8 cellular contexts compared by ENCODE assay signal in the genomic region with DNA sequence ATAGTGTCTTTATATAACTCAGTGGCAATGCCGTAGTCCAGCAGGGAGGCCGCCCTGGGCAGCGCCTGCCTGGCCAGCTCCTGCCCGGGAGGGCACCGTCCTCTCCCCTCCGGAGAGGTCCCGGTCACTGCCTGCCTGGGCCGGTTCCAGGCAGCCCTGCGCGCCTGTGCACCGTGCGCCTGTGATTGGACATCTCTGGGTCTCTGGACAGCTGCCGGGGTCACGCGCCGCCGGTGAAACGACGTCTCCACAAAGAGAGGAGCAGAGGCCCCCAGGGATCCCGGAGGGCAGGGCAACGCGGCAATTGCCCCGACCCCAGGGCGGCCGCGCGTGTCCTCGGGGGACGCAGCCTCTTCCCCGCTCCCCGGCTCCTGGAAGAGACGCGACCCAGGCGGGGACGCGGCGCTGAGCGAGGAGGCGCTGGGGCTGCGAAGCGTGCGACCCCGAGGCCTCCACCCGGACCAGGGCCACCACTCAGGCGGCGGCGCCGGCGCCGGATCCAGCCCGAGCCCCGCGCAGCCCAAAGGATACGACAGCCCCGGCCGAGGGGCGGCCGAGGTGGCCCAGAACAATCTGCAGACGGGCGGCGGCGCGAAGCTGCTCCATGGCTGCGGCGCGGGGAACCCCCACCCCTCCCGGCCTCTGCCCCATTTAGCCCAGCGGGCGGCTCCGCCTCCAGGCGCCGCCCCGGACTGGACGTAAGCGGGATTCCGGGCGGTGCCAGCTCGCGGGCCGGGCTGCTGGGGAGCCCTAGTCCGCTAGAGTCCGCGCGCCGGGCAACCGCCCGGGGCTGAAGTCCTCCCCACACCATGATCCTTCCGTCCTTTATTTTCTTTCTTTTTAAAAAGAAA. TPM values are rescaled to one million over a fixed set of nuclear protein-coding genes. Genes with fewer than 3 reads are reported as not detected.
A peak's percentile ranks its signal among the peaks of the same experiment; 100 is the strongest.
DNase-seq lines count a peak whose midpoint lies in the region; ATAC-seq, FAIRE-seq and TF ChIP-seq lines count a peak whose summit lies in the region.

A gene (minus strand): TSS at position 628 of the 851 bp plus-strand sequence. CDS start 22 bp downstream, at position 606.

- peak within 1 kb of the TSS; percentile 92 to 99 (median 97) for H3K27ac Mint-ChIP-seq in naive thymus-derived CD4-positive, alpha-beta T cell
- H3K27ac Mint-ChIP-seq in stimulated activated effector memory CD8-positive, alpha-beta T cell treated with anti-CD3 and anti-CD28 coated beads, Interleukin-12 subunit alpha, Interleukin-12 subunit beta, amount 100 ng/mL, for 72 hours: peak within 1 kb of the TSS; percentile 83

- H3K9me3 ChIP-seq in Peyer's patch: no peaks in the 10 kb centered on the region
- H3K9me3 ChIP-seq in naive thymus-derived CD4-positive, alpha-beta T cell (ENCODE audit: control insufficient read depth in 2 of 3, low read length in 3 of 3): no peaks in the 10 kb centered on the region

- peak; percentile 71 for ATAC-seq in GM19467 (IDR thresholded peaks at IDR 0.05; ENCODE audit: unreplicated experiment)
- peak; percentile 77 for ATAC-seq in naive thymus-derived CD4-positive, alpha-beta T cell
- ATAC-seq in stimulated activated effector memory CD8-positive, alpha-beta T cell treated with anti-CD3 and anti-CD28 coated beads, Interleukin-12 subunit alpha, Interleukin-12 subunit beta, amount 100 ng/mL, for 72 hours: peak; percentile 81

- peak; percentile 69 for DNase-seq in D721Med (ENCODE audit: insufficient read length, low spot score)
- DNase-seq in HT-29 (ENCODE audit: low spot score): peak; percentile 90
- DNase-seq in Peyer's patch: peak; percentile 85 to 95 (median 94)
- DNase-seq in activated T-helper 1 cell treated with anti-CD3 and anti-CD28 coated beads, Interleukin-2, amount 50 U/mL, for 16 hours (ENCODE audit: low read depth in 1 of 2, low spot score in 1 of 2): peak; percentile 56 to 72
- peak; percentile 92 for DNase-seq in fibroblast of gingiva (ENCODE audit: low read depth)
- peak; percentile 70 to 88 (median 78) for DNase-seq in naive thymus-derived CD4-positive, alpha-beta T cell
- DNase-seq in stimulated activated effector memory CD8-positive, alpha-beta T cell treated with anti-CD3 and anti-CD28 coated beads, Interleukin-12 subunit alpha, Interleukin-12 subunit beta, amount 100 ng/mL, for 72 hours (ENCODE audit: low spot score in 2 of 2): peak; percentile 71 to 88

- peaks cover 0 to 4% (median 0%) of the 10 kb centered on the region in 11 donors for H3K9me3 Mint-ChIP-seq in naive thymus-derived CD4-positive, alpha-beta T cell
- H3K9me3 Mint-ChIP-seq in stimulated activated effector memory CD8-positive, alpha-beta T cell treated with anti-CD3 and anti-CD28 coated beads, Interleukin-12 subunit alpha, Interleukin-12 subunit beta, amount 100 ng/mL, for 72 hours: no peaks in the 10 kb centered on the region

- POLR2A ChIA-PET in naive thymus-derived CD4-positive, alpha-beta T cell (lab: Charles Lee): interaction anchor here (0.6 to 8.5 kb wide), 11 partner anchors 9 to 287 kb away, joined by 3 to 144 read pairs (median 3); a partner anchor contains a TSS

- H3K4me3 ChIP-seq in Peyer's patch: peak within 1 kb of the TSS; percentile 67 to 96 (median 90)
- peak within 1 kb of the TSS; percentile 69 for H3K4me3 ChIP-seq in naive thymus-derived CD4-positive, alpha-beta T cell (ENCODE audit: low read length)

- H3K4me3 Mint-ChIP-seq in naive thymus-derived CD4-positive, alpha-beta T cell: peak within 1 kb of the TSS; percentile 70 to 96 (median 86)
- H3K4me3 Mint-ChIP-seq in stimulated activated effector memory CD8-positive, alpha-beta T cell treated with anti-CD3 and anti-CD28 coated beads, Interleukin-12 subunit alpha, Interleukin-12 subunit beta, amount 100 ng/mL, for 72 hours: peak within 1 kb of the TSS; percentile 88

- peak within 1 kb of the TSS; percentile 94 to 98 (median 96) for H3K27ac ChIP-seq in Peyer's patch
- H3K27ac ChIP-seq in naive thymus-derived CD4-positive, alpha-beta T cell (ENCODE audit: low read depth, low read length): peak within 1 kb of the TSS; percentile 95

- H3K36me3 ChIP-seq in Peyer's patch: peaks cover 0 to 5% (median 0%) of the 10 kb centered on the region in 3 donors
- H3K36me3 ChIP-seq in naive thymus-derived CD4-positive, alpha-beta T cell (ENCODE audit: control insufficient read depth in 2 of 3, insufficient read depth in 3 of 3, low read length in 3 of 3): peaks cover 0 to 4% (median 0%) of the 10 kb centered on the region in 3 experiments

- peaks cover 0 to 25% (median 6%) of the 10 kb centered on the region in 4 donors for H3K4me1 ChIP-seq in Peyer's patch
- peaks cover 16 to 19% of the 10 kb centered on the region in 2 donors for H3K4me1 ChIP-seq in naive thymus-derived CD4-positive, alpha-beta T cell (ENCODE audit: control insufficient read depth in 2 of 2, insufficient read depth in 2 of 2, low read length in 2 of 2)

- CTCF ChIA-PET in naive thymus-derived CD4-positive, alpha-beta T cell (lab: Charles Lee): interaction anchor here (0.9 to 2.7 kb wide), 2 partner anchors 52 to 139 kb away, joined by 4 to 10 read pairs; no protein-coding TSS in a partner anchor

- peak; percentile 74 to 95 for TF ChIP-seq POLR2A in Peyer's patch (IDR thresholded peaks at IDR 0.05)

- intact Hi-C loops in naive thymus-derived CD4-positive, alpha-beta T cell (cut with micrococcal nuclease): loop anchor here (5.0 to 10.0 kb wide), 6 partner anchors 952 to 1578 kb away; a partner anchor contains a TSS

- FAIRE-seq in D721Med (lab: Jason Lieb, UNC): no peak

- H3K4me1 Mint-ChIP-seq in naive thymus-derived CD4-positive, alpha-beta T cell: peaks cover 13 to 34% (median 22%) of the 10 kb centered on the region in 7 donors
- H3K4me1 Mint-ChIP-seq in stimulated activated effector memory CD8-positive, alpha-beta T cell treated with anti-CD3 and anti-CD28 coated beads, Interleukin-12 subunit alpha, Interleukin-12 subunit beta, amount 100 ng/mL, for 72 hours: peaks cover 30% of the 10 kb centered on the region

- peaks cover 0 to 4% (median 3%) of the 10 kb centered on the region in 5 donors for H3K36me3 Mint-ChIP-seq in naive thymus-derived CD4-positive, alpha-beta T cell
- peaks cover 24% of the 10 kb centered on the region for H3K36me3 Mint-ChIP-seq in stimulated activated effector memory CD8-positive, alpha-beta T cell treated with anti-CD3 and anti-CD28 coated beads, Interleukin-12 subunit alpha, Interleukin-12 subunit beta, amount 100 ng/mL, for 72 hours

- no peaks in the 10 kb centered on the region for H3K27me3 ChIP-seq in Peyer's patch
- H3K27me3 ChIP-seq in naive thymus-derived CD4-positive, alpha-beta T cell (ENCODE audit: control insufficient read depth in 2 of 2, insufficient read depth in 2 of 2, low read length in 2 of 2): no peaks in the 10 kb centered on the region

- no peaks in the 10 kb centered on the region for H3K27me3 Mint-ChIP-seq in naive thymus-derived CD4-positive, alpha-beta T cell

- TF ChIP-seq CTCF in D721Med (IDR thresholded peaks at IDR 0.05; ENCODE audit: insufficient read depth, missing control alignments) (no peak), Peyer's patch (IDR thresholded peaks at IDR 0.05) (no peak)

RNA-seq across cellular contexts. Expression of the gene that starts here (rescaled TPM):
- 4.6 and 6.0 TPM in 2 replicates for total RNA-seq in HT-29 (2014; rRNA removed; shearing (Covaris generic))
- 10 to 100 TPM; 24.8 to 47.5 (median 37.7) TPM for total RNA-seq in Peyer's patch
- 10 to 100 TPM; 11.2 to 17.7 (median 13.2) TPM for total RNA-seq in naive thymus-derived CD4-positive, alpha-beta T cell
- 10 to 100 TPM; 14.6 to 19.9 TPM for polyA plus RNA-seq in naive thymus-derived CD4-positive, alpha-beta T cell

Comparison
In these comparisons a context has a peak if more than half of its experiments do, and no peak if none do; other contexts are left out.
1. Peak in every context shown above with its lines: DNase-seq, ATAC-seq, H3K4me3 ChIP-seq and H3K27ac ChIP-seq.